ENCODE assay signal across 16 cellular contexts in the genomic region with DNA sequence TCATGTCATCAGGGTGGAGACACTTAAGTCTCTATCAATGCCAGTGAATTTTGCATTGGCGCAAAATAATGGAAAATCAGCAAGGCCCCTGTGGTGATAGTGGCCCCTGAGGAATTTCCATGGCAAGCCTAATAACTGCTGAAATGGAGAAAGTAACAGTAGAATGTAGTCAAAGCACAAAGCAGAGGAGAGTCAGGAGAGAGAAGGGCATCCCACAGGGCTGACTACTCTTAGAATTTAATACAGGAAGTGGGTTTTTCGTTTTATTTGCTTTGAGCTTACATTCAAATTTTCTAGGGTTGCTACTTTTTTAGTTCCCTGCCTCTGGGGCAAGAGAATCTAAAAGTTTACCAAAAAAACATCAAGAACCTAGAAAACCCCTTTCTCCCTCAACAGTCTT. TPM values are rescaled to one million over a fixed set of nuclear protein-coding genes. Genes with fewer than 3 reads are reported as not detected.
DNase-seq lines count a peak whose midpoint lies in the region; ATAC-seq and TF ChIP-seq lines count a peak whose summit lies in the region.
"Had no signal": no experiment of that assay in that cellular context is flagged by ENCODE, and none has a peak within 500 bp of the region (broad histone marks: within the 10 kb centered on the region; RNA-seq: fewer than 3 reads in every experiment).

No MANE protein-coding gene starts in this region.

- no peaks in the 10 kb centered on the region for H3K27me3 Mint-ChIP-seq in activated T-cell treated with anti-CD3 and anti-CD28 coated beads, Interleukin-2, amount 50 U/mL, for 24 hours
- H3K27me3 Mint-ChIP-seq in activated naive CD8-positive, alpha-beta T cell treated with anti-CD3 and anti-CD28 coated beads for 36 hours, result no peaks in the 10 kb centered on the region

- peak; percentile 28 for ATAC-seq in stimulated activated naive CD8-positive, alpha-beta T cell treated with anti-CD3 and anti-CD28 coated beads, Interleukin-15, Interleukin-2, amounts not matched to agents 100 U/mL and 50 U/mL, for 24 hours
- ATAC-seq: body of pancreas, heart right ventricle, right cardiac atrium had no signal

- H3K4me2 ChIP-seq in Loucy (ENCODE audit: low read depth, low read length, poor library complexity, severe bottlenecking), result peak overlapping the region; percentile 62

- peak overlapping the region; percentile 71 for H3K27ac Mint-ChIP-seq in activated T-cell treated with anti-CD3 and anti-CD28 coated beads, Interleukin-2, amount 50 U/mL, for 24 hours
- peak overlapping the region; percentile 79 for H3K27ac Mint-ChIP-seq in activated naive CD8-positive, alpha-beta T cell treated with anti-CD3 and anti-CD28 coated beads for 36 hours

- TF ChIP-seq CTCF in Loucy (conservative IDR thresholded peaks at IDR 0.05; ENCODE audit: low read length), result no peak

- peaks cover 71% of the 10 kb centered on the region for H3K36me3 ChIP-seq in Loucy (ENCODE audit: insufficient read depth, low read length)
- peaks cover 3% of the 10 kb centered on the region for H3K36me3 ChIP-seq in H7 (replicated peaks; ENCODE audit: control insufficient read depth, insufficient read depth, low read length)

- H3K4me1 ChIP-seq in Loucy (ENCODE audit: insufficient read depth, low read length, poor library complexity, severe bottlenecking), result peaks cover 15% of the 10 kb centered on the region
- H3K4me1 ChIP-seq: body of pancreas, heart right ventricle had no signal

- H3K27me3 ChIP-seq in Loucy (ENCODE audit: insufficient read depth, low read length, poor library complexity, severe bottlenecking), result no peaks in the 10 kb centered on the region
- no peaks in the 10 kb centered on the region for H3K27me3 ChIP-seq in H7 (ENCODE audit: control insufficient read depth, insufficient read depth, low read length)
- H3K27me3 ChIP-seq: body of pancreas, heart right ventricle had no signal

- H3K79me2 ChIP-seq in Loucy (ENCODE audit: insufficient read depth, low read length), result no peaks in the 10 kb centered on the region

- no peaks in the 10 kb centered on the region for H3K9me3 ChIP-seq in Loucy (ENCODE audit: insufficient read depth, low read depth, low read length)
- H3K9me3 ChIP-seq: body of pancreas, heart right ventricle had no signal

- no peaks in the 10 kb centered on the region for H4K20me1 ChIP-seq in Loucy (ENCODE audit: insufficient read depth, low read length, poor library complexity, severe bottlenecking)

- no peaks in the 10 kb centered on the region for H3K9me3 Mint-ChIP-seq in activated T-cell treated with anti-CD3 and anti-CD28 coated beads, Interleukin-2, amount 50 U/mL, for 24 hours
- H3K9me3 Mint-ChIP-seq in activated naive CD8-positive, alpha-beta T cell treated with anti-CD3 and anti-CD28 coated beads for 36 hours, result no peaks in the 10 kb centered on the region

- DNase-seq in activated T-cell treated with anti-CD3 and anti-CD28 coated beads, Interleukin-2, amount 50 U/mL, for 24 hours, result no peak
- no peak for DNase-seq in activated T-cell treated with anti-CD3 and anti-CD28 coated beads, Interleukin-2, amount 50 U/mL, for 48 hours
- peak; percentile 2 for DNase-seq in activated naive CD8-positive, alpha-beta T cell treated with anti-CD3 and anti-CD28 coated beads for 36 hours
- no peak for DNase-seq in stimulated activated naive CD8-positive, alpha-beta T cell treated with anti-CD3 and anti-CD28 coated beads, Interleukin-15, Interleukin-2, amounts not matched to agents 100 U/mL and 50 U/mL, for 24 hours
- DNase-seq in AML-193 (lab: John Stamatoyannopoulos, UW) (no peak), H7 (no peak), CD1c-positive myeloid dendritic cell (ENCODE audit: extremely low spot score) (no peak)
- DNase-seq: activated gamma-delta T cell, body of pancreas, Calu3, heart right ventricle, islet precursor cell, NCI-H2029 treated with DMSO at 0.1 percent for 48 hours, NCI-H510A treated with DMSO at 0.1 percent for 48 hours, right cardiac atrium had no signal

- H3K4me1 Mint-ChIP-seq in activated T-cell treated with anti-CD3 and anti-CD28 coated beads, Interleukin-2, amount 50 U/mL, for 24 hours (ENCODE audit: low read depth), result peaks cover 18% of the 10 kb centered on the region
- H3K4me1 Mint-ChIP-seq in activated naive CD8-positive, alpha-beta T cell treated with anti-CD3 and anti-CD28 coated beads for 36 hours, result peaks cover 23% of the 10 kb centered on the region

- no peak overlapping the region for H2AFZ ChIP-seq in Loucy (ENCODE audit: low read length)

- no peaks in the 10 kb centered on the region for H3F3A ChIP-seq in Loucy (ENCODE audit: low read depth)

- peak overlapping the region; percentile 23 for H3K9ac ChIP-seq in Loucy (ENCODE audit: low read depth, low read length, poor library complexity, severe bottlenecking)

- H3K9me2 ChIP-seq in Loucy (replicated peaks; ENCODE audit: low read depth, low read length), result no peaks in the 10 kb centered on the region

- peaks cover 86% of the 10 kb centered on the region for H3K36me3 Mint-ChIP-seq in activated T-cell treated with anti-CD3 and anti-CD28 coated beads, Interleukin-2, amount 50 U/mL, for 24 hours (ENCODE audit: low read depth)
- peaks cover 51% of the 10 kb centered on the region for H3K36me3 Mint-ChIP-seq in activated naive CD8-positive, alpha-beta T cell treated with anti-CD3 and anti-CD28 coated beads for 36 hours

- H3K4me3 ChIP-seq in Loucy (ENCODE audit: low read length, poor library complexity, severe bottlenecking) (peak overlapping the region; percentile 42), H7 (ENCODE audit: insufficient read depth, low read depth, low read length) (no peak overlapping the region)
- H3K4me3 ChIP-seq: body of pancreas, heart right ventricle had no signal

- no peak overlapping the region for H3K4me3 Mint-ChIP-seq in activated T-cell treated with anti-CD3 and anti-CD28 coated beads, Interleukin-2, amount 50 U/mL, for 24 hours
- H3K4me3 Mint-ChIP-seq in activated naive CD8-positive, alpha-beta T cell treated with anti-CD3 and anti-CD28 coated beads for 36 hours, result no peak overlapping the region

RNA-seq across cellular contexts. Expression of gene BZW2, which starts 39.0 kb away (rescaled TPM):
- 100 to 1,000 TPM; 158 to 162 TPM for total RNA-seq in activated naive CD8-positive, alpha-beta T cell treated with anti-CD3 and anti-CD28 coated beads for 36 hours
- total RNA-seq in H7 (2014; rRNA removed; shearing (Covaris generic)), result 99.0 and 99.3 TPM in 2 replicates

RNA-seq across cellular contexts. Expression of gene ANKMY2, which starts 39.4 kb away (rescaled TPM):
- total RNA-seq in activated naive CD8-positive, alpha-beta T cell treated with anti-CD3 and anti-CD28 coated beads for 36 hours, result 10 to 100 TPM; 12.1 to 12.5 TPM
- total RNA-seq in H7 (2014; rRNA removed; shearing (Covaris generic)), result 13.6 and 16.8 TPM in 2 replicates
